ENCODE assay signal across 8 cellular contexts in the genomic region with DNA sequence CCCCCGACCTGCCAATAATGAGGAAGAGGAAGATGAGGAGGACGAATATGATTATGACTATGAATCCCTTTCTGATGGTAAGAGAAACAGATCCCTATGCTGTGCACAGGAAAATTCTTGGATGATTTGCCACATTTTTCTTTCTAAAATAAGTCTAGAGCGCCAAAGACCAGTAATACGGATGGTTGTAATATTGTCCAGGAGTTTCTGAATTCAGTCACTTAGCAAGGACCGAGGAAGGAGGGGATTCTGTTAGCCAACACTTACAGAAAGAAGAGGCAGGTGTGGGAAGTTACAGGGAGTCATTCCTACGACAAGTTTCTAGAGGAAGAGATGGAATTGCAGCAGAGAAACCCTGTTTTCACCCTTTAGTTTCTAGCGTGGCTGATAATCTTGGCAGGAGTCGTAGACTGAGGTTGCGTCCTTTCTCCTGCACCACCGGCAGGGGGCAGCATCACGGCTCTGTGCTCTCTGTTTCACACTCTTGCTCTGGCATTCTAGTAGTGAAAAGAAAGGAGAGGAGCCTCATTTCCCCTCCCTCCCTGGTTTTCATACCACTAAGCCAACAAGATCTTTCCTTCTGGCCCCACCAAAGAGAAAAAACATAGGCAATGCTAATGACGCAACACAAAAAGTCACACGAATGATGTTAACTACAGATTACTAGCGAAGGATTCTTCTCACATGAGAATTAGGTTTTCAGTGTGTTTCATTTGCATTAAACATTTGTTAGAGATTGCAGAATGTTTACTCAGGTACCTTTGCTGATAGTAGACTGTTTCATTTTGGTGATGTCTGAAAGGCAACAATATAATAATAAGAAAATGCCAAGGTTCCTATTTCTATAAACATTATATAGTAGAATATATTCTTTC.
DNase-seq lines count a peak whose midpoint lies in the region; ATAC-seq and TF ChIP-seq lines count a peak whose summit lies in the region.

No MANE protein-coding gene starts in this region.

- DNase-seq in DMS153 (lab: John Stamatoyannopoulos, UW) (peak; percentile 6), T1000 (lab: John Stamatoyannopoulos, UW) (peak; percentile 15), astrocyte of the hippocampus (ENCODE audit: low read depth, low spot score) (peak; percentile 67), iPS-NIHi7 (ENCODE audit: extremely low spot score) (peak; percentile 86), mesenteric fat pad (ENCODE audit: low spot score) (no peak)
- peak; percentile 50 to 60 for DNase-seq in stimulated activated CD4-positive, alpha-beta T cell treated with anti-CD3 and anti-CD28 coated beads, Interleukin-2, amount 100 ng/mL, for 48 hours

- peak; percentile 69 for TF ChIP-seq CTCF in LNCAP (IDR thresholded peaks at IDR 0.05)

- peak; percentile 81 for ATAC-seq in GM21381 (IDR thresholded peaks at IDR 0.05; ENCODE audit: unreplicated experiment)
